Comparison of ENCODE assay signal across 8 cellular contexts in the genomic region with DNA sequence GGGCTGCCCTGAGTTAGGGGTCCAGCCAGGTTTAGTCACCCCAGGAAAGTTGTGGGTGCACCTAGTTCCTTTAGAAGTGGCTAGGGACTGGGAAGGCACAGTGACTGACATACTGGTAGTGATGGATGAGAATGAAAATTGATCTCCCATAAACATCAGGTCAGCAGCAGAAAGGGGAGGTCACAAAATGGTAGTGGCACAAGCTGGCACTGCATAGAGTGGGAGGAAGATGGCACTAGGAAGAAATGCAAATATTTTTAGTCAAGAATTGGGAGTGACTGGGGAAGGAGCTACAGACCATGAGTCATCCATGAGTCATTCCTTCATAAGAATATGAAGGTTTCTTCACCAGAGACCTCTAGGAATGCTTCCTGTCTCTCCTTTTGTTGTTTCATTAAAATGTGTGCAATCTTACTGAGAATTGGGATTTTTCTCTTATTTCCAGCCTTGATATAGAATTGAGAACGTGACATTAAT.
DNase-seq lines count a peak whose midpoint lies in the region; ATAC-seq, FAIRE-seq and TF ChIP-seq lines count a peak whose summit lies in the region.

No MANE protein-coding gene starts in this region.

- CTCF ChIA-PET in HCT116 (lab: Charles Lee): interaction anchor here (1.4 kb wide), 2 partner anchors 119 to 245 kb away, joined by 3 read pairs; no protein-coding TSS in a partner anchor

- H3K27ac ChIP-seq in HCT116 (ENCODE audit: low read depth, low read length) (no peak overlapping the region), epithelial cell of prostate (peak overlapping the region; percentile 100), small intestine (ENCODE audit: low read depth in 1 of 2, low read length in 1 of 2) (no peak overlapping the region)

- ATAC-seq in HCT116: peak; percentile 86
- no peak for ATAC-seq in HG02759 (IDR thresholded peaks at IDR 0.05; ENCODE audit: unreplicated experiment)
- ATAC-seq in GM21619 (IDR thresholded peaks at IDR 0.05; ENCODE audit: unreplicated experiment): no peak
- ATAC-seq in HG02938 (IDR thresholded peaks at IDR 0.05; ENCODE audit: unreplicated experiment): no peak

- peak overlapping the region in 1 of 2 experiments; percentile 13; a peak in 1 of 4 replicates for H3K4me3 ChIP-seq in HCT116 (replicated peaks in 1 of 2; ENCODE audit: low read depth in 1 of 2, low read length in 2 of 2)
- H3K4me3 ChIP-seq in small intestine (ENCODE audit: low read depth in 1 of 2, low read length in 2 of 2): no peak overlapping the region

- H4K20me1 ChIP-seq in HCT116 (ENCODE audit: insufficient read depth): no peaks in the 10 kb centered on the region

- POLR2A ChIA-PET in HCT116 (lab: Charles Lee): no interaction called here

- DNase-seq in HCT116 (ENCODE audit: low read depth, low spot score): peak; percentile 88
- DNase-seq in SIG-M5 (lab: John Stamatoyannopoulos, UW): peak; percentile 22
- peak; percentile 91 for DNase-seq in epithelial cell of prostate (ENCODE audit: low read depth, low spot score)
- peak; percentile 42 for DNase-seq in small intestine
- no peak for DNase-seq in NCI-H2029 treated with DMSO at 0.1 percent for 48 hours (lab: John Stamatoyannopoulos, UW)

- H3K9me2 ChIP-seq in HCT116 (ENCODE audit: insufficient read depth): no peaks in the 10 kb centered on the region

- no peak overlapping the region for H2AFZ ChIP-seq in HCT116 (ENCODE audit: low read depth, low read length, poor library complexity, severe bottlenecking)

- H3K9me3 ChIP-seq in HCT116 (ENCODE audit: control insufficient read depth in 1 of 2, insufficient read depth in 1 of 2, low read depth in 1 of 2, low read length in 2 of 2) (no peaks in the 10 kb centered on the region), small intestine (ENCODE audit: control insufficient read depth, low read depth) (no peaks in the 10 kb centered on the region)

- TF ChIP-seq POLR2A in HCT116 (IDR thresholded peaks at IDR 0.05; ENCODE audit: borderline replicate concordance, extremely low read depth, insufficient read depth, insufficient read length): no peak

- TF ChIP-seq CTCF in HCT116 (IDR thresholded peaks at IDR 0.05 in 2 of 3, conservative IDR thresholded peaks at IDR 0.05 in 1 of 3; ENCODE audit: borderline replicate concordance in 1 of 3, insufficient read depth in 1 of 3, low read depth in 2 of 3, low read length in 2 of 3): no peak

- 89 to 94% (median 89%) methylated on average over 1 of the region's 1 CpG for WGBS in small intestine, 3 donors

- peak overlapping the region; percentile 60 for H3K4me2 ChIP-seq in HCT116 (ENCODE audit: low read length)

- RAD21 ChIA-PET in HCT116 (lab: Charles Lee; ENCODE audit: low non-redundant PET in 1 of 2, low total read pairs in 2 of 2, uncharacterized antibody in 2 of 2, unreplicated experiment in 2 of 2): no interaction called here

- H3K9ac ChIP-seq in HCT116 (ENCODE audit: low read length): no peak overlapping the region

- no peaks in the 10 kb centered on the region for H3K36me3 ChIP-seq in HCT116 (ENCODE audit: control insufficient read depth in 1 of 2, insufficient read depth in 2 of 2, low read length in 2 of 2)
- no peaks in the 10 kb centered on the region for H3K36me3 ChIP-seq in small intestine (ENCODE audit: control insufficient read depth in 2 of 2, insufficient read depth in 2 of 2, low read length in 2 of 2)

- H3K4me1 ChIP-seq in HCT116 (ENCODE audit: control insufficient read depth in 1 of 2, insufficient read depth in 2 of 2, low read length in 2 of 2) (peaks cover 17 to 50% of the 10 kb centered on the region in 2 experiments), small intestine (ENCODE audit: control insufficient read depth in 2 of 2, insufficient read depth in 1 of 2, low read depth in 1 of 2, low read length in 1 of 2) (peaks cover 10 to 14% of the 10 kb centered on the region in 2 donors)

- intact Hi-C loops in HCT116 (cut with micrococcal nuclease): no loop called here

- H3K27me3 ChIP-seq in HCT116 (ENCODE audit: insufficient read depth, low read length) (no peaks in the 10 kb centered on the region), small intestine (ENCODE audit: control insufficient read depth in 2 of 2, insufficient read depth in 2 of 2, low read length in 2 of 2) (no peaks in the 10 kb centered on the region)

- no peaks in the 10 kb centered on the region for H3K79me2 ChIP-seq in HCT116 (ENCODE audit: insufficient read depth, low read length)

- BruUV-seq in HCT116 (replicated peaks; lab: Mats Ljungman, UMichigan): no TSS peak

- TF ChIP-seq RAD21 in HCT116 (IDR thresholded peaks at IDR 0.05; ENCODE audit: low read depth): no peak

- no peak for FAIRE-seq in small intestine (lab: Jason Lieb, UNC)

TF ChIP-seq in HCT116, 20 proteins besides CTCF, POLR2A, EP300 and RAD21:
- TF ChIP-seq, protein P1, sequence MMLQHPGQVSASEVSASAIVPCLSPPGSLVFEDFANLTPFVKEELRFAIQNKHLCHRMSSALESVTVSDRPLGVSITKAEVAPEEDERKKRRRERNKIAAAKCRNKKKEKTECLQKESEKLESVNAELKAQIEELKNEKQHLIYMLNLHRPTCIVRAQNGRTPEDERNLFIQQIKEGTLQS (IDR thresholded peaks at IDR 0.05): peak; percentile 55; the same call in 1 of the 2 replicates
- 0 out of 2 replicates have a peak, but pooled peaks have one; percentile 46 for TF ChIP-seq SIN3A (IDR thresholded peaks at IDR 0.05; ENCODE audit: low read depth)
- TF ChIP-seq SP1 (IDR thresholded peaks at IDR 0.05; ENCODE audit: low read depth): peak; percentile 77
- TF ChIP-seq EGR1 (IDR thresholded peaks at IDR 0.05; ENCODE audit: low read depth): 0 out of 2 replicates have a peak, but pooled peaks have one; percentile 36
- TF ChIP-seq, protein P2, sequence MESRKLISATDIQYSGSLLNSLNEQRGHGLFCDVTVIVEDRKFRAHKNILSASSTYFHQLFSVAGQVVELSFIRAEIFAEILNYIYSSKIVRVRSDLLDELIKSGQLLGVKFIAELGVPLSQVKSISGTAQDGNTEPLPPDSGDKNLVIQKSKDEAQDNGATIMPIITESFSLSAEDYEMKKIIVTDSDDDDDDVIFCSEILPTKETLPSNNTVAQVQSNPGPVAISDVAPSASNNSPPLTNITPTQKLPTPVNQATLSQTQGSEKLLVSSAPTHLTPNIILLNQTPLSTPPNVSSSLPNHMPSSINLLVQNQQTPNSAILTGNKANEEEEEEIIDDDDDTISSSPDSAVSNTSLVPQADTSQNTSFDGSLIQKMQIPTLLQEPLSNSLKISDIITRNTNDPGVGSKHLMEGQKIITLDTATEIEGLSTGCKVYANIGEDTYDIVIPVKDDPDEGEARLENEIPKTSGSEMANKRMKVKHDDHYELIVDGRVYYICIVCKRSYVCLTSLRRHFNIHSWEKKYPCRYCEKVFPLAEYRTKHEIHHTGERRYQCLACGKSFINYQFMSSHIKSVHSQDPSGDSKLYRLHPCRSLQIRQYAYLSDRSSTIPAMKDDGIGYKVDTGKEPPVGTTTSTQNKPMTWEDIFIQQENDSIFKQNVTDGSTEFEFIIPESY (IDR thresholded peaks at IDR 0.05; ENCODE audit: extremely low read depth, insufficient replicate concordance, low read length): no peak
- TF ChIP-seq POLR2AphosphoS5 (IDR thresholded peaks at IDR 0.05; ENCODE audit: low read depth, low read length): peak; percentile 36; the same call in 1 of the 2 replicates
- peak; percentile 95 for TF ChIP-seq JUND (IDR thresholded peaks at IDR 0.05)
- TF ChIP-seq CBX3 (IDR thresholded peaks at IDR 0.05; ENCODE audit: low read depth): peak; percentile 94
- TF ChIP-seq ELF1 (IDR thresholded peaks at IDR 0.05; ENCODE audit: borderline replicate concordance, low read depth): 0 out of 2 replicates have a peak, but pooled peaks have one; percentile 14
- TF ChIP-seq SRF (IDR thresholded peaks at IDR 0.05; ENCODE audit: low read depth): peak; percentile 75
- peak; percentile 99 for TF ChIP-seq FOSL1 (IDR thresholded peaks at IDR 0.05; ENCODE audit: low read depth)
- TF ChIP-seq, protein P3, sequence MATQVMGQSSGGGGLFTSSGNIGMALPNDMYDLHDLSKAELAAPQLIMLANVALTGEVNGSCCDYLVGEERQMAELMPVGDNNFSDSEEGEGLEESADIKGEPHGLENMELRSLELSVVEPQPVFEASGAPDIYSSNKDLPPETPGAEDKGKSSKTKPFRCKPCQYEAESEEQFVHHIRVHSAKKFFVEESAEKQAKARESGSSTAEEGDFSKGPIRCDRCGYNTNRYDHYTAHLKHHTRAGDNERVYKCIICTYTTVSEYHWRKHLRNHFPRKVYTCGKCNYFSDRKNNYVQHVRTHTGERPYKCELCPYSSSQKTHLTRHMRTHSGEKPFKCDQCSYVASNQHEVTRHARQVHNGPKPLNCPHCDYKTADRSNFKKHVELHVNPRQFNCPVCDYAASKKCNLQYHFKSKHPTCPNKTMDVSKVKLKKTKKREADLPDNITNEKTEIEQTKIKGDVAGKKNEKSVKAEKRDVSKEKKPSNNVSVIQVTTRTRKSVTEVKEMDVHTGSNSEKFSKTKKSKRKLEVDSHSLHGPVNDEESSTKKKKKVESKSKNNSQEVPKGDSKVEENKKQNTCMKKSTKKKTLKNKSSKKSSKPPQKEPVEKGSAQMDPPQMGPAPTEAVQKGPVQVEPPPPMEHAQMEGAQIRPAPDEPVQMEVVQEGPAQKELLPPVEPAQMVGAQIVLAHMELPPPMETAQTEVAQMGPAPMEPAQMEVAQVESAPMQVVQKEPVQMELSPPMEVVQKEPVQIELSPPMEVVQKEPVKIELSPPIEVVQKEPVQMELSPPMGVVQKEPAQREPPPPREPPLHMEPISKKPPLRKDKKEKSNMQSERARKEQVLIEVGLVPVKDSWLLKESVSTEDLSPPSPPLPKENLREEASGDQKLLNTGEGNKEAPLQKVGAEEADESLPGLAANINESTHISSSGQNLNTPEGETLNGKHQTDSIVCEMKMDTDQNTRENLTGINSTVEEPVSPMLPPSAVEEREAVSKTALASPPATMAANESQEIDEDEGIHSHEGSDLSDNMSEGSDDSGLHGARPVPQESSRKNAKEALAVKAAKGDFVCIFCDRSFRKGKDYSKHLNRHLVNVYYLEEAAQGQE (IDR thresholded peaks at IDR 0.05; ENCODE audit: low read depth): no peak
- TF ChIP-seq TCF7L2 (IDR thresholded peaks at IDR 0.05; ENCODE audit: borderline replicate concordance, extremely low read depth, insufficient read depth, insufficient read length): no peak
- TF ChIP-seq, protein P4, sequence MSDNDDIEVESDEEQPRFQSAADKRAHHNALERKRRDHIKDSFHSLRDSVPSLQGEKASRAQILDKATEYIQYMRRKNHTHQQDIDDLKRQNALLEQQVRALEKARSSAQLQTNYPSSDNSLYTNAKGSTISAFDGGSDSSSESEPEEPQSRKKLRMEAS (IDR thresholded peaks at IDR 0.05): no peak
- TF ChIP-seq CEBPB (IDR thresholded peaks at IDR 0.05; ENCODE audit: low read depth): peak; percentile 82
- peak; percentile 73 for TF ChIP-seq YY1 (IDR thresholded peaks at IDR 0.05; ENCODE audit: extremely low read depth, insufficient replicate concordance, low read depth, low read length)
